ENCODE assay signal across 28 cellular contexts in genomic region chr14:100287202-100287997, GRCh38. TPM values are rescaled to one million over a fixed set of nuclear protein-coding genes. Genes with fewer than 3 reads are reported as not detected.
DNase-seq lines count a peak whose midpoint lies in the region; ATAC-seq and TF ChIP-seq lines count a peak whose summit lies in the region.
"Had no signal": no experiment of that assay in that cellular context is flagged by ENCODE, and none has a peak within 500 bp of the region (broad histone marks: within the 10 kb centered on the region; RNA-seq: fewer than 3 reads in every experiment).

No MANE protein-coding gene starts in this region.

- no peak for DNase-seq in activated naive CD4-positive, alpha-beta T cell treated with anti-CD3 and anti-CD28 coated beads for 36 hours
- DNase-seq in RWPE1 (ENCODE audit: low spot score) (no peak), left lobe of liver (ENCODE audit: low spot score) (peak; percentile 41), NCI-H1092 (lab: John Stamatoyannopoulos, UW) (no peak), NAMALWA (ENCODE audit: low spot score) (no peak), NCI-H128 (lab: John Stamatoyannopoulos, UW; ENCODE audit: unreplicated experiment) (no peak)
- DNase-seq: activated CD4-positive, alpha-beta T cell treated with anti-CD3 and anti-CD28 coated beads for 4 hours; activated naive CD8-positive, alpha-beta T cell treated with anti-CD3 and anti-CD28 coated beads for 36 hours; activated T-cell treated with anti-CD3 and anti-CD28 coated beads, Interleukin-2, amount 50 U/mL, for 48 hours; COR-L47; effector memory CD4-positive, alpha-beta T cell; foreskin fibroblast; GF-D8; GOT3; hypothalamus; NCI-H1694 treated with DMSO at 0.1 percent for 48 hours; NCI-H226; RPMI8226; stimulated activated CD8-positive, alpha-beta memory T cell treated with anti-CD3 and anti-CD28 coated beads, Interleukin-4, amount 100 ng/mL, for 48 hours had no signal

- peaks cover 8% of the 10 kb centered on the region for H3K4me1 Mint-ChIP-seq in activated naive CD4-positive, alpha-beta T cell treated with anti-CD3 and anti-CD28 coated beads, Interleukin-2, amount 50 U/mL, for 24 hours
- H3K4me1 Mint-ChIP-seq in activated naive CD4-positive, alpha-beta T cell treated with anti-CD3 and anti-CD28 coated beads for 36 hours (ENCODE audit: low read depth), result peaks cover 7% of the 10 kb centered on the region
- H3K4me1 Mint-ChIP-seq in stimulated activated memory B cell treated with anti-CD40 and anti-IgM and Interleukin-4, amounts not matched to agents 10 μg/mL and 1 μg/mL and 100 μg/mL, for 72 hours, result peaks cover 31% of the 10 kb centered on the region

- no peaks in the 10 kb centered on the region for H3K27me3 Mint-ChIP-seq in activated naive CD4-positive, alpha-beta T cell treated with anti-CD3 and anti-CD28 coated beads, Interleukin-2, amount 50 U/mL, for 24 hours
- no peaks in the 10 kb centered on the region for H3K27me3 Mint-ChIP-seq in activated naive CD4-positive, alpha-beta T cell treated with anti-CD3 and anti-CD28 coated beads for 36 hours (ENCODE audit: low read depth)
- H3K27me3 Mint-ChIP-seq in stimulated activated memory B cell treated with anti-CD40 and anti-IgM and Interleukin-4, amounts not matched to agents 10 μg/mL and 1 μg/mL and 100 μg/mL, for 72 hours, result no peaks in the 10 kb centered on the region
- H3K27me3 Mint-ChIP-seq: activated naive CD8-positive, alpha-beta T cell treated with anti-CD3 and anti-CD28 coated beads for 36 hours had no signal

- H3K27ac ChIP-seq in RWPE1, result peak overlapping the region; percentile 79
- H3K27ac ChIP-seq: A549, body of pancreas, SK-N-MC had no signal

- no peak overlapping the region for H3K4me3 Mint-ChIP-seq in activated naive CD4-positive, alpha-beta T cell treated with anti-CD3 and anti-CD28 coated beads, Interleukin-2, amount 50 U/mL, for 24 hours
- no peak overlapping the region for H3K4me3 Mint-ChIP-seq in activated naive CD4-positive, alpha-beta T cell treated with anti-CD3 and anti-CD28 coated beads for 36 hours
- H3K4me3 Mint-ChIP-seq in stimulated activated memory B cell treated with anti-CD40 and anti-IgM and Interleukin-4, amounts not matched to agents 10 μg/mL and 1 μg/mL and 100 μg/mL, for 72 hours, result no peak overlapping the region
- H3K4me3 Mint-ChIP-seq: activated naive CD8-positive, alpha-beta T cell treated with anti-CD3 and anti-CD28 coated beads for 36 hours; T-helper 1 cell treated with Interleukin-12 subunit alpha and Interleukin-12 subunit beta and Interleukin-4 antibody, amounts not matched to agents 30 μg/mL and 1 μg/mL, for 36 hours had no signal

- H3K36me3 Mint-ChIP-seq in activated naive CD4-positive, alpha-beta T cell treated with anti-CD3 and anti-CD28 coated beads, Interleukin-2, amount 50 U/mL, for 24 hours, result no peaks in the 10 kb centered on the region
- H3K36me3 Mint-ChIP-seq in activated naive CD4-positive, alpha-beta T cell treated with anti-CD3 and anti-CD28 coated beads for 36 hours (ENCODE audit: low read depth), result no peaks in the 10 kb centered on the region
- no peaks in the 10 kb centered on the region for H3K36me3 Mint-ChIP-seq in stimulated activated memory B cell treated with anti-CD40 and anti-IgM and Interleukin-4, amounts not matched to agents 10 μg/mL and 1 μg/mL and 100 μg/mL, for 72 hours
- H3K36me3 Mint-ChIP-seq: activated naive CD8-positive, alpha-beta T cell treated with anti-CD3 and anti-CD28 coated beads for 36 hours had no signal

- intact Hi-C loops in activated naive CD4-positive, alpha-beta T cell treated with anti-CD3 and anti-CD28 coated beads for 36 hours (cut with micrococcal nuclease), result loop anchor here (5.0 kb wide), 1 partner anchor 495 kb away; the partner anchor contains the start of gene EML1

- CTCF ChIA-PET in activated naive CD4-positive, alpha-beta T cell treated with anti-CD3 and anti-CD28 coated beads for 36 hours (lab: Charles Lee), result interaction anchor here (1.0 to 2.2 kb wide), 5 partner anchors 16 to 76 kb away, joined by 3 to 6 read pairs (median 3); no protein-coding TSS in a partner anchor
- CTCF ChIA-PET in RWPE1 (lab: Yijun Ruan, JAX), result interaction anchor here (0.6 to 2.0 kb wide), 3 partner anchors 8 to 614 kb away, joined by 3 to 11 read pairs (median 7); no protein-coding TSS in a partner anchor

- no peaks in the 10 kb centered on the region for H3K9me3 Mint-ChIP-seq in activated naive CD4-positive, alpha-beta T cell treated with anti-CD3 and anti-CD28 coated beads, Interleukin-2, amount 50 U/mL, for 24 hours
- H3K9me3 Mint-ChIP-seq in activated naive CD4-positive, alpha-beta T cell treated with anti-CD3 and anti-CD28 coated beads for 36 hours, result no peaks in the 10 kb centered on the region
- no peaks in the 10 kb centered on the region for H3K9me3 Mint-ChIP-seq in stimulated activated memory B cell treated with anti-CD40 and anti-IgM and Interleukin-4, amounts not matched to agents 10 μg/mL and 1 μg/mL and 100 μg/mL, for 72 hours
- H3K9me3 Mint-ChIP-seq: activated naive CD8-positive, alpha-beta T cell treated with anti-CD3 and anti-CD28 coated beads for 36 hours; T-helper 1 cell treated with Interleukin-12 subunit alpha and Interleukin-12 subunit beta and Interleukin-4 antibody, amounts not matched to agents 30 μg/mL and 1 μg/mL, for 36 hours had no signal

- ATAC-seq in left lobe of liver, result no peak
- no peak for ATAC-seq in stimulated activated memory B cell treated with anti-CD40 and anti-IgM and Interleukin-4, amounts not matched to agents 10 μg/mL and 1 μg/mL and 100 μg/mL, for 72 hours
- ATAC-seq: A549, body of pancreas had no signal

- TF ChIP-seq CTCF in RWPE1 (conservative IDR thresholded peaks at IDR 0.05; ENCODE audit: low read depth), result no peak

- peak overlapping the region; percentile 65 for H3K27ac Mint-ChIP-seq in activated naive CD4-positive, alpha-beta T cell treated with anti-CD3 and anti-CD28 coated beads, Interleukin-2, amount 50 U/mL, for 24 hours
- no peak overlapping the region for H3K27ac Mint-ChIP-seq in activated naive CD4-positive, alpha-beta T cell treated with anti-CD3 and anti-CD28 coated beads for 36 hours
- peak overlapping the region; percentile 77 for H3K27ac Mint-ChIP-seq in stimulated activated memory B cell treated with anti-CD40 and anti-IgM and Interleukin-4, amounts not matched to agents 10 μg/mL and 1 μg/mL and 100 μg/mL, for 72 hours
- H3K27ac Mint-ChIP-seq: activated naive CD8-positive, alpha-beta T cell treated with anti-CD3 and anti-CD28 coated beads for 36 hours; T-helper 1 cell treated with Interleukin-12 subunit alpha and Interleukin-12 subunit beta and Interleukin-4 antibody, amounts not matched to agents 30 μg/mL and 1 μg/mL, for 36 hours had no signal

- POLR2A ChIA-PET in RWPE1 (lab: Yijun Ruan, JAX; ENCODE audit: low non-redundant PET), result no interaction called here

RNA-seq across cellular contexts. Expression of gene SLC25A29, which starts 18.8 kb away (rescaled TPM):
- total RNA-seq in activated naive CD4-positive, alpha-beta T cell treated with anti-CD3 and anti-CD28 coated beads for 36 hours, result 1 to 10 TPM; 8.9 to 9.8 TPM
- 34.1 TPM for total RNA-seq in left lobe of liver

RNA-seq across cellular contexts. Expression of gene SLC25A47, which starts 35.7 kb away (rescaled TPM):
- not detected for total RNA-seq in activated naive CD4-positive, alpha-beta T cell treated with anti-CD3 and anti-CD28 coated beads for 36 hours
- 191 TPM for total RNA-seq in left lobe of liver
- total RNA-seq: activated CD8-positive, alpha-beta memory T cell treated with anti-CD3 and anti-CD28 coated beads for 36 hours; activated naive CD8-positive, alpha-beta T cell treated with anti-CD3 and anti-CD28 coated beads for 36 hours; body of pancreas; lower leg skin; urinary bladder had no signal

RNA-seq across cellular contexts. Expression of gene YY1, which starts 48.5 kb away (rescaled TPM):
- total RNA-seq in activated naive CD4-positive, alpha-beta T cell treated with anti-CD3 and anti-CD28 coated beads for 36 hours, result 10 to 100 TPM; 82.4 to 85.0 TPM
- 34.2 TPM for total RNA-seq in left lobe of liver

Comparison
In these comparisons a context has a peak if more than half of its experiments do, and no peak if none do; other contexts are left out.
1. RNA of gene SLC25A47, which starts 35.7 kb away (total RNA-seq): 191 TPM in left lobe of liver (single experiment); not detected in activated naive CD4-positive, alpha-beta T cell treated with anti-CD3 and anti-CD28 coated beads for 36 hours; every median in the first group is over 100 times any median in the second.